In genomic region chr14:21199611-21200570, GRCh38 we compare ENCODE assay signal across 30 cellular contexts. TPM values are rescaled to one million over a fixed set of nuclear protein-coding genes. Genes with fewer than 3 reads are reported as not detected.
DNase-seq lines count a peak whose midpoint lies in the region; ATAC-seq and TF ChIP-seq lines count a peak whose summit lies in the region.
"Had no signal": no experiment of that assay in that cellular context is flagged by ENCODE, and none has a peak within 500 bp of the region (broad histone marks: within the 10 kb centered on the region; RNA-seq: fewer than 3 reads in every experiment).

No MANE protein-coding gene starts in this region.

- H3K27ac Mint-ChIP-seq in activated CD8-positive, alpha-beta T cell treated with anti-CD3 and anti-CD28 coated beads for 36 hours = no peak overlapping the region
- H3K27ac Mint-ChIP-seq in activated CD8-positive, alpha-beta T cell treated with anti-CD3 and anti-CD28 coated beads, Interleukin-2, amount 10 ng/mL, durations not matched to agents 7 days and 5 days = no peak overlapping the region
- no peak overlapping the region for H3K27ac Mint-ChIP-seq in neural crest cell (ENCODE audit: unreplicated experiment)
- H3K27ac Mint-ChIP-seq: IgD-negative memory B cell; nephron; stimulated activated memory B cell treated with anti-CD40 and anti-IgM and Interleukin-4, amounts not matched to agents 10 μg/mL and 1 μg/mL and 100 μg/mL, for 72 hours had no signal

- H3K4me3 Mint-ChIP-seq in activated CD8-positive, alpha-beta T cell treated with anti-CD3 and anti-CD28 coated beads for 36 hours = no peak overlapping the region
- H3K4me3 Mint-ChIP-seq in activated CD8-positive, alpha-beta T cell treated with anti-CD3 and anti-CD28 coated beads, Interleukin-2, amount 10 ng/mL, durations not matched to agents 7 days and 5 days = no peak overlapping the region
- H3K4me3 Mint-ChIP-seq in neural crest cell = peak overlapping the region; percentile 1
- H3K4me3 Mint-ChIP-seq: IgD-negative memory B cell; nephron; stimulated activated memory B cell treated with anti-CD40 and anti-IgM and Interleukin-4, amounts not matched to agents 10 μg/mL and 1 μg/mL and 100 μg/mL, for 72 hours had no signal

- no peak overlapping the region for H3K9ac ChIP-seq in Karpas-422 (ENCODE audit: low read length)
- H3K9ac ChIP-seq: BLaER1 had no signal

- H4K20me1 ChIP-seq in Karpas-422 (ENCODE audit: insufficient read depth, low read depth, low read length) = peaks cover 42% of the 10 kb centered on the region

- H3K9me3 Mint-ChIP-seq in activated CD8-positive, alpha-beta T cell treated with anti-CD3 and anti-CD28 coated beads for 36 hours = no peaks in the 10 kb centered on the region
- H3K9me3 Mint-ChIP-seq in activated CD8-positive, alpha-beta T cell treated with anti-CD3 and anti-CD28 coated beads, Interleukin-2, amount 10 ng/mL, durations not matched to agents 7 days and 5 days (ENCODE audit: insufficient read depth) = peaks cover 7% of the 10 kb centered on the region
- H3K9me3 Mint-ChIP-seq in neural crest cell = peaks cover 6% of the 10 kb centered on the region
- H3K9me3 Mint-ChIP-seq: IgD-negative memory B cell had no signal

- no peak overlapping the region for H3K27ac ChIP-seq in Karpas-422 (ENCODE audit: low read length)
- H3K27ac ChIP-seq: BLaER1, body of pancreas, ovary, Peyer's patch, SJCRH30, vagina had no signal

- H3K36me3 Mint-ChIP-seq in activated CD8-positive, alpha-beta T cell treated with anti-CD3 and anti-CD28 coated beads for 36 hours (ENCODE audit: low read depth) = peaks cover 14% of the 10 kb centered on the region
- H3K36me3 Mint-ChIP-seq in activated CD8-positive, alpha-beta T cell treated with anti-CD3 and anti-CD28 coated beads, Interleukin-2, amount 10 ng/mL, durations not matched to agents 7 days and 5 days (ENCODE audit: low read depth) = peaks cover 24% of the 10 kb centered on the region
- peaks cover 15% of the 10 kb centered on the region for H3K36me3 Mint-ChIP-seq in neural crest cell (ENCODE audit: low read depth)
- H3K36me3 Mint-ChIP-seq: IgD-negative memory B cell had no signal

- CTCF ChIA-PET in activated CD8-positive, alpha-beta T cell treated with anti-CD3 and anti-CD28 coated beads for 36 hours (lab: Charles Lee) = no interaction called here
- CTCF ChIA-PET in activated CD8-positive, alpha-beta T cell treated with anti-CD3 and anti-CD28 coated beads, Interleukin-2, amount 10 ng/mL, durations not matched to agents 7 days and 5 days (lab: Charles Lee) = no interaction called here

- no peak overlapping the region for H2AFZ ChIP-seq in Karpas-422 (ENCODE audit: low read length)

- DNase-seq in activated CD8-positive, alpha-beta T cell treated with anti-CD3 and anti-CD28 coated beads for 36 hours = no peak
- DNase-seq in activated CD8-positive, alpha-beta T cell treated with anti-CD3 and anti-CD28 coated beads, Interleukin-2, amount 10 ng/mL, durations not matched to agents 7 days and 5 days = no peak
- DNase-seq in Karpas-422 = peak; percentile 57
- peak; percentile 0 for DNase-seq in cerebellar cortex (ENCODE audit: low spot score)
- no peak for DNase-seq in neural crest cell (ENCODE audit: low read depth, low spot score)
- no peak for DNase-seq in NK-92 treated with Interleukin-12 subunit alpha and Interleukin-12 subunit beta, amount 100 ng/mL, for 24 hours (lab: John Stamatoyannopoulos, UW)
- no peak for DNase-seq in NCI-H446 (lab: John Stamatoyannopoulos, UW)
- DNase-seq: activated CD4-positive, alpha-beta T cell treated with anti-CD3 and anti-CD28 coated beads, Interleukin-2, amount 50 U/mL, for 1 hour; activated naive CD4-positive, alpha-beta T cell; body of pancreas; effector CD8-positive, alpha-beta T cell; NCI-H2081 treated with DMSO at 0.1 percent for 48 hours; NCI-H510A treated with DMSO at 0.1 percent for 48 hours; ovary; Peyer's patch; SJCRH30; stimulated activated CD4-positive, alpha-beta T cell treated with anti-CD3 and anti-CD28 coated beads, Interleukin-2, amount 100 ng/mL, for 48 hours had no signal

- H3K4me1 Mint-ChIP-seq in activated CD8-positive, alpha-beta T cell treated with anti-CD3 and anti-CD28 coated beads for 36 hours (ENCODE audit: low read depth) = peaks cover 2% of the 10 kb centered on the region
- no peaks in the 10 kb centered on the region for H3K4me1 Mint-ChIP-seq in activated CD8-positive, alpha-beta T cell treated with anti-CD3 and anti-CD28 coated beads, Interleukin-2, amount 10 ng/mL, durations not matched to agents 7 days and 5 days (ENCODE audit: low read depth)
- peaks cover 21% of the 10 kb centered on the region for H3K4me1 Mint-ChIP-seq in neural crest cell
- H3K4me1 Mint-ChIP-seq: nephron had no signal

- intact Hi-C loops in activated CD8-positive, alpha-beta T cell treated with anti-CD3 and anti-CD28 coated beads for 36 hours (cut with micrococcal nuclease) = no loop called here

- POLR2A ChIA-PET in activated CD8-positive, alpha-beta T cell treated with anti-CD3 and anti-CD28 coated beads for 36 hours (lab: Charles Lee) = interaction anchor here (2.0 kb wide), 1 partner anchor 8 kb away, joined by 8 read pairs; no protein-coding TSS in a partner anchor
- POLR2A ChIA-PET in activated CD8-positive, alpha-beta T cell treated with anti-CD3 and anti-CD28 coated beads, Interleukin-2, amount 10 ng/mL, durations not matched to agents 7 days and 5 days (lab: Charles Lee) = no interaction called here

- no peaks in the 10 kb centered on the region for H3K27me3 Mint-ChIP-seq in activated CD8-positive, alpha-beta T cell treated with anti-CD3 and anti-CD28 coated beads for 36 hours
- H3K27me3 Mint-ChIP-seq in activated CD8-positive, alpha-beta T cell treated with anti-CD3 and anti-CD28 coated beads, Interleukin-2, amount 10 ng/mL, durations not matched to agents 7 days and 5 days (ENCODE audit: low read depth) = no peaks in the 10 kb centered on the region
- peaks cover 23% of the 10 kb centered on the region for H3K27me3 Mint-ChIP-seq in neural crest cell (ENCODE audit: low read depth)
- H3K27me3 Mint-ChIP-seq: IgD-negative memory B cell; stimulated activated memory B cell treated with anti-CD40 and anti-IgM and Interleukin-4, amounts not matched to agents 10 μg/mL and 1 μg/mL and 100 μg/mL, for 72 hours had no signal

- no peaks in the 10 kb centered on the region for H3K9me2 ChIP-seq in Karpas-422 (replicated peaks; ENCODE audit: insufficient read depth, low read length)

- no peaks in the 10 kb centered on the region for H3K27me3 ChIP-seq in Karpas-422 (ENCODE audit: low read length)
- H3K27me3 ChIP-seq: BLaER1, body of pancreas, ovary, Peyer's patch, SJCRH30, vagina had no signal

- ATAC-seq in activated CD8-positive, alpha-beta T cell treated with anti-CD3 and anti-CD28 coated beads for 36 hours = peak; percentile 15
- no peak for ATAC-seq in activated CD8-positive, alpha-beta T cell treated with anti-CD3 and anti-CD28 coated beads, Interleukin-2, amount 10 ng/mL, durations not matched to agents 7 days and 5 days
- no peak for ATAC-seq in HG02970 (IDR thresholded peaks at IDR 0.05; ENCODE audit: low FRiP score, unreplicated experiment)
- ATAC-seq: body of pancreas; stimulated activated memory B cell treated with anti-CD40 and anti-IgM and Interleukin-4, amounts not matched to agents 10 μg/mL and 1 μg/mL and 100 μg/mL, for 72 hours had no signal

- no peak for TF ChIP-seq CTCF in activated CD8-positive, alpha-beta T cell treated with anti-CD3 and anti-CD28 coated beads for 36 hours (IDR thresholded peaks at IDR 0.05)
- no peak for TF ChIP-seq CTCF in neural crest cell (conservative IDR thresholded peaks at IDR 0.05)

- H3K4me1 ChIP-seq in Karpas-422 (ENCODE audit: low read length) = no peaks in the 10 kb centered on the region
- H3K4me1 ChIP-seq: BLaER1, body of pancreas, Peyer's patch, SJCRH30, vagina had no signal

- no peak overlapping the region for H3K4me2 ChIP-seq in Karpas-422 (ENCODE audit: low read depth, low read length, poor library complexity, severe bottlenecking)
- H3K4me2 ChIP-seq: BLaER1 had no signal

- no peaks in the 10 kb centered on the region for H3K79me2 ChIP-seq in Karpas-422 (ENCODE audit: low read length)

- no peak overlapping the region for H3K4me3 ChIP-seq in Karpas-422 (ENCODE audit: low read length)
- H3K4me3 ChIP-seq: BLaER1, body of pancreas, ovary, Peyer's patch, SJCRH30, vagina had no signal

- 0 out of 2 replicates have a peak, but pooled peaks cover under 1% of the 10 kb centered on the region for H3K36me3 ChIP-seq in Karpas-422 (ENCODE audit: insufficient read depth, low read length)
- H3K36me3 ChIP-seq: ovary had no signal

- no peaks in the 10 kb centered on the region for H3K9me3 ChIP-seq in Karpas-422 (ENCODE audit: low read length)
- H3K9me3 ChIP-seq: body of pancreas, ovary, Peyer's patch, vagina had no signal

RNA-seq across cellular contexts. Expression of gene OR5AU1, which starts 44.0 kb away (rescaled TPM):
- total RNA-seq in activated CD8-positive, alpha-beta T cell treated with anti-CD3 and anti-CD28 coated beads for 36 hours = under 1 TPM in 1 of 2 experiments, not detected in 1; 0.07 TPM
- total RNA-seq in activated CD8-positive, alpha-beta T cell treated with anti-CD3 and anti-CD28 coated beads, Interleukin-2, amount 10 ng/mL, durations not matched to agents 7 days and 5 days = not detected
- total RNA-seq in Karpas-422 (2014; rRNA removed; shearing (Covaris generic); ENCODE audit: low replicate concordance) = not detected in 2 replicates
- total RNA-seq in neural crest cell = not detected in 2 replicates
- total RNA-seq: A673; body of pancreas; Daoy; glomerular endothelial cell; liver; M059J; ovary; Peyer's patch; SJCRH30; T-helper 1 cell treated with Interleukin-12 subunit alpha and Interleukin-12 subunit beta and Interleukin-4 antibody, amounts not matched to agents 30 ng/mL and 1 ng/mL, for 36 hours; temporal lobe; vagina had no signal

Comparison
In these comparisons a context has a peak if more than half of its experiments do, and no peak if none do; other contexts are left out.
1. DNase-seq: peak in Karpas-422 (single experiment) and cerebellar cortex (single experiment); none in activated CD8-positive, alpha-beta T cell treated with anti-CD3 and anti-CD28 coated beads for 36 hours (single experiment), activated CD8-positive, alpha-beta T cell treated with anti-CD3 and anti-CD28 coated beads, Interleukin-2, amount 10 ng/mL, durations not matched to agents 7 days and 5 days (single experiment), neural crest cell (single experiment), NK-92 treated with Interleukin-12 subunit alpha and Interleukin-12 subunit beta, amount 100 ng/mL, for 24 hours (single experiment) and NCI-H446 (0 of 2).